Comparison of ENCODE assay signal across 24 cellular contexts in the genomic region with DNA sequence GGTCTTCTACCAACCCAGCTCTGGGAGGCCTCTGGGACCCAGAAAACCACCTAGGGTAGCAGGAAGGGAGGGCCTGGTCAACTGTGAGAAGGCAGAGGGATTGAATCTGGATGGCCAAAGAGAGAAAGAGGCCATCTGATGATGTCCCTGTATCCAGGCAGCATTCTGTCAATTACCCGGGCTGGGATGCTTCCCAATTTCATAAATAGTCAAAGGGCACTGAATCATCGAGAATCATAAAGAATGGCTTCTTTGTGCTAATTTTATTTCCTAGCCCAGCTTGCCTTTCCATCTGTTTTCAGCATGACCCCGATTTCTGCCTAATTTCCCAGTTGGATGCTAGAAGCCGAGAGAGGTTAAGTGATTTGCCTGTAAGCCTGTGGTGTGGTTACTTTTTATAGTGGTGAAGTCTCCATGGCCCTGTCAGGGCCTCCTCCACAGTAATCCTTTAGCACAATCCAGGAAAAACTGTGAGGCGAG.
DNase-seq lines count a peak whose midpoint lies in the region; ATAC-seq and TF ChIP-seq lines count a peak whose summit lies in the region.
"Had no signal": no experiment of that assay in that cellular context is flagged by ENCODE, and none has a peak within 500 bp of the region (broad histone marks: within the 10 kb centered on the region; RNA-seq: fewer than 3 reads in every experiment).

No MANE protein-coding gene starts in this region.

- no peaks in the 10 kb centered on the region for H3K9me3 ChIP-seq in heart left ventricle
- H3K9me3 ChIP-seq: testis had no signal

- intact Hi-C loops in heart left ventricle (cut with DNase I) = no loop called here
- intact Hi-C loops in activated CD4-positive, alpha-beta memory T cell treated with anti-CD3 and anti-CD28 coated beads for 36 hours (cut with micrococcal nuclease) = no loop called here

- no peaks in the 10 kb centered on the region for H3K9me3 Mint-ChIP-seq in activated CD4-positive, alpha-beta memory T cell treated with anti-CD3 and anti-CD28 coated beads for 36 hours
- H3K9me3 Mint-ChIP-seq: activated naive CD8-positive, alpha-beta T cell treated with anti-CD3 and anti-CD28 coated beads, Interleukin-2, amount 50 U/mL, for 24 hours; CD4-positive, CD25-positive, alpha-beta regulatory T cell; HFFc6 had no signal

- peak; percentile 94 for DNase-seq in COLO829 (ENCODE audit: low spot score)
- peak; percentile 10 to 18 for DNase-seq in cardiac fibroblast (ENCODE audit: low read depth in 2 of 2)
- peak in 1 of 5 donors; percentile 18 for DNase-seq in heart left ventricle
- peak; percentile 67 for DNase-seq in putamen (ENCODE audit: low spot score)
- no peak for DNase-seq in activated CD4-positive, alpha-beta memory T cell treated with anti-CD3 and anti-CD28 coated beads for 36 hours
- no peak for DNase-seq in RKO (ENCODE audit: low spot score)
- DNase-seq in effector CD4-positive, alpha-beta T cell = no peak
- DNase-seq: activated CD4-positive, alpha-beta T cell treated with anti-CD3 and anti-CD28 coated beads, Interleukin-2, amount 50 U/mL, for 1 hour; activated CD8-positive, alpha-beta memory T cell treated with anti-CD3 and anti-CD28 coated beads, Interleukin-2, amount 50 U/mL, for 48 hours; activated naive CD8-positive, alpha-beta T cell treated with anti-CD3 and anti-CD28 coated beads, Interleukin-2, amount 50 U/mL, for 24 hours; brain microvascular endothelial cell; CD4-positive, CD25-positive, alpha-beta regulatory T cell; cortex of kidney; DMS 273 treated with DMSO at 0.1 percent for 48 hours; glutamatergic neuron; HFFc6; MM.1S; NCI-H1694; NCI-H748 treated with DMSO at 0.1 percent for 48 hours; T-helper 17 cell; testis had no signal

- no peaks in the 10 kb centered on the region for H3K4me1 Mint-ChIP-seq in activated CD4-positive, alpha-beta memory T cell treated with anti-CD3 and anti-CD28 coated beads for 36 hours (ENCODE audit: low read depth)
- H3K4me1 Mint-ChIP-seq: CD4-positive, CD25-positive, alpha-beta regulatory T cell; T-helper 17 cell had no signal

- POLR2A ChIA-PET in activated CD4-positive, alpha-beta memory T cell treated with anti-CD3 and anti-CD28 coated beads for 36 hours (lab: Charles Lee) = interaction anchor here (0.6 kb wide), 1 partner anchor 9 kb away, joined by 4 read pairs; no protein-coding TSS in a partner anchor

- no peak for TF ChIP-seq POLR2A in heart left ventricle (IDR thresholded peaks at IDR 0.05)

- peak overlapping the region in 4 of 12 donors; percentile 17 to 32 (median 26) for H3K27ac ChIP-seq in heart left ventricle
- H3K27ac ChIP-seq: brain microvascular endothelial cell, testis, VCaP had no signal

- H3K4me1 ChIP-seq in heart left ventricle = peaks cover 0 to 3% (median 0%) of the 10 kb centered on the region in 12 donors
- H3K4me1 ChIP-seq: testis had no signal

- peaks cover 3% of the 10 kb centered on the region for H3K27me3 Mint-ChIP-seq in activated CD4-positive, alpha-beta memory T cell treated with anti-CD3 and anti-CD28 coated beads for 36 hours

- no peak overlapping the region for H3K27ac Mint-ChIP-seq in activated CD4-positive, alpha-beta memory T cell treated with anti-CD3 and anti-CD28 coated beads for 36 hours
- H3K27ac Mint-ChIP-seq: activated naive CD8-positive, alpha-beta T cell treated with anti-CD3 and anti-CD28 coated beads, Interleukin-2, amount 50 U/mL, for 24 hours; HFFc6; T-helper 17 cell had no signal

- no peaks in the 10 kb centered on the region for H3K27me3 ChIP-seq in heart left ventricle
- H3K27me3 ChIP-seq: testis had no signal

- no peaks in the 10 kb centered on the region for H3K36me3 Mint-ChIP-seq in activated CD4-positive, alpha-beta memory T cell treated with anti-CD3 and anti-CD28 coated beads for 36 hours
- H3K36me3 Mint-ChIP-seq: CD4-positive, CD25-positive, alpha-beta regulatory T cell had no signal

- no peak overlapping the region for H3K4me3 Mint-ChIP-seq in activated CD4-positive, alpha-beta memory T cell treated with anti-CD3 and anti-CD28 coated beads for 36 hours
- H3K4me3 Mint-ChIP-seq: activated naive CD8-positive, alpha-beta T cell treated with anti-CD3 and anti-CD28 coated beads, Interleukin-2, amount 50 U/mL, for 24 hours; CD4-positive, CD25-positive, alpha-beta regulatory T cell; HFFc6; T-helper 17 cell had no signal

- H3K4me3 ChIP-seq in cardiac fibroblast (replicated peaks in 1 of 2; ENCODE audit: low read depth in 2 of 2, low read length in 2 of 2) (no peak overlapping the region), heart left ventricle (no peak overlapping the region)
- H3K4me3 ChIP-seq: K562, testis had no signal

- CTCF ChIA-PET in activated CD4-positive, alpha-beta memory T cell treated with anti-CD3 and anti-CD28 coated beads for 36 hours (lab: Charles Lee) = no interaction called here

- ATAC-seq in heart left ventricle = peak in 3 of 4 donors; percentile 44 to 74 (median 67)
- no peak for ATAC-seq in HG03378 (IDR thresholded peaks at IDR 0.05; ENCODE audit: unreplicated experiment)
- ATAC-seq: activated naive CD8-positive, alpha-beta T cell treated with anti-CD3 and anti-CD28 coated beads, Interleukin-2, amount 50 U/mL, for 24 hours; K562; T-helper 17 cell had no signal

- no peaks in the 10 kb centered on the region for H3K36me3 ChIP-seq in heart left ventricle
- H3K36me3 ChIP-seq: brain microvascular endothelial cell had no signal

- WGBS in heart left ventricle, 4 donors = 49 to 80% (median 65%) methylated on average over 5 of the region's 5 CpGs

- TF ChIP-seq CTCF in cardiac fibroblast (IDR thresholded peaks at IDR 0.05; ENCODE audit: low read depth, low read length) = no peak
- no peak for TF ChIP-seq CTCF in heart left ventricle (IDR thresholded peaks at IDR 0.05)

Comparison
In these comparisons a context has a peak if more than half of its experiments do, and no peak if none do; other contexts are left out.
1. DNase-seq: peak in COLO829 (single experiment), cardiac fibroblast (2 of 2) and putamen (single experiment); none in activated CD4-positive, alpha-beta memory T cell treated with anti-CD3 and anti-CD28 coated beads for 36 hours (single experiment), RKO (single experiment) and effector CD4-positive, alpha-beta T cell (single experiment).